2 cellular contexts compared by ENCODE assay signal in the genomic region with DNA sequence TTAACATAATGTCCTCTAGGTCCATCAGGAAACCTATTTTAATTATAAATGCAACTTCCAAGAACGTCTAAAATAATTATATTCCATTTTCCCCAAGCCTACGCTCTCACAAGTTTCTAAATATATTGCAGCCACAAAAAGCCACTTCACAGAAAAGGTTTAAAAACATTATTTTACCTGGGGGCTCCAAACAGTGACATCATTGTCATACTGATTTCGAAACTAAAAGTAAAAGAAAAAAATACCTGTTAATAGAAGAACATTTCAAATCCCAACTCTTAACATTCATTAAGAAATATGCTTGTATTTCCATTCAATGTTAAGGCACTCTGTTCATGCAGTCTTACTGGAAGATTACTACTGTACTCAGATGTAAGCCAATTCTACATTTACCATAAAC.
TF ChIP-seq lines count a peak whose summit lies in the region.

No MANE protein-coding gene starts in this region.

TF ChIP-seq in SK-N-SH, 30 proteins besides CTCF, POLR2A, EP300 and RAD21 (continued from another document):
- TF ChIP-seq, protein P1, sequence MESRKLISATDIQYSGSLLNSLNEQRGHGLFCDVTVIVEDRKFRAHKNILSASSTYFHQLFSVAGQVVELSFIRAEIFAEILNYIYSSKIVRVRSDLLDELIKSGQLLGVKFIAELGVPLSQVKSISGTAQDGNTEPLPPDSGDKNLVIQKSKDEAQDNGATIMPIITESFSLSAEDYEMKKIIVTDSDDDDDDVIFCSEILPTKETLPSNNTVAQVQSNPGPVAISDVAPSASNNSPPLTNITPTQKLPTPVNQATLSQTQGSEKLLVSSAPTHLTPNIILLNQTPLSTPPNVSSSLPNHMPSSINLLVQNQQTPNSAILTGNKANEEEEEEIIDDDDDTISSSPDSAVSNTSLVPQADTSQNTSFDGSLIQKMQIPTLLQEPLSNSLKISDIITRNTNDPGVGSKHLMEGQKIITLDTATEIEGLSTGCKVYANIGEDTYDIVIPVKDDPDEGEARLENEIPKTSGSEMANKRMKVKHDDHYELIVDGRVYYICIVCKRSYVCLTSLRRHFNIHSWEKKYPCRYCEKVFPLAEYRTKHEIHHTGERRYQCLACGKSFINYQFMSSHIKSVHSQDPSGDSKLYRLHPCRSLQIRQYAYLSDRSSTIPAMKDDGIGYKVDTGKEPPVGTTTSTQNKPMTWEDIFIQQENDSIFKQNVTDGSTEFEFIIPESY (IDR thresholded peaks at IDR 0.05; ENCODE audit: borderline replicate concordance, low read depth) = no peak
- no peak for TF ChIP-seq TCF12 (IDR thresholded peaks at IDR 0.05)
- TF ChIP-seq GATA2 (CRISPR knock-in tag; IDR thresholded peaks at IDR 0.05) = no peak

TF ChIP-seq in SK-N-SH treated with all-trans-retinoic acid at 6 μM for 48 hours, 23 proteins besides CTCF, POLR2A, EP300 and RAD21 (continued from another document):
- TF ChIP-seq, protein P2, sequence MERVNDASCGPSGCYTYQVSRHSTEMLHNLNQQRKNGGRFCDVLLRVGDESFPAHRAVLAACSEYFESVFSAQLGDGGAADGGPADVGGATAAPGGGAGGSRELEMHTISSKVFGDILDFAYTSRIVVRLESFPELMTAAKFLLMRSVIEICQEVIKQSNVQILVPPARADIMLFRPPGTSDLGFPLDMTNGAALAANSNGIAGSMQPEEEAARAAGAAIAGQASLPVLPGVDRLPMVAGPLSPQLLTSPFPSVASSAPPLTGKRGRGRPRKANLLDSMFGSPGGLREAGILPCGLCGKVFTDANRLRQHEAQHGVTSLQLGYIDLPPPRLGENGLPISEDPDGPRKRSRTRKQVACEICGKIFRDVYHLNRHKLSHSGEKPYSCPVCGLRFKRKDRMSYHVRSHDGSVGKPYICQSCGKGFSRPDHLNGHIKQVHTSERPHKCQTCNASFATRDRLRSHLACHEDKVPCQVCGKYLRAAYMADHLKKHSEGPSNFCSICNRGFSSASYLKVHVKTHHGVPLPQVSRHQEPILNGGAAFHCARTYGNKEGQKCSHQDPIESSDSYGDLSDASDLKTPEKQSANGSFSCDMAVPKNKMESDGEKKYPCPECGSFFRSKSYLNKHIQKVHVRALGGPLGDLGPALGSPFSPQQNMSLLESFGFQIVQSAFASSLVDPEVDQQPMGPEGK (CRISPR knock-in tag; IDR thresholded peaks at IDR 0.05; ENCODE audit: borderline replicate concordance) = no peak
- TF ChIP-seq ZFP30 (CRISPR knock-in tag; IDR thresholded peaks at IDR 0.05) (no peak), CSDC2 (CRISPR knock-in tag; IDR thresholded peaks at IDR 0.05) (no peak), SNAI2 (CRISPR knock-in tag; IDR thresholded peaks at IDR 0.05) (no peak), PPARA (CRISPR knock-in tag; IDR thresholded peaks at IDR 0.05; ENCODE audit: borderline replicate concordance) (no peak), GLIS3 (CRISPR knock-in tag; IDR thresholded peaks at IDR 0.05) (no peak), ZFP3 (CRISPR knock-in tag; IDR thresholded peaks at IDR 0.05) (no peak), TOX (CRISPR knock-in tag; IDR thresholded peaks at IDR 0.05; ENCODE audit: borderline replicate concordance) (no peak)
- TF ChIP-seq, protein P3, sequence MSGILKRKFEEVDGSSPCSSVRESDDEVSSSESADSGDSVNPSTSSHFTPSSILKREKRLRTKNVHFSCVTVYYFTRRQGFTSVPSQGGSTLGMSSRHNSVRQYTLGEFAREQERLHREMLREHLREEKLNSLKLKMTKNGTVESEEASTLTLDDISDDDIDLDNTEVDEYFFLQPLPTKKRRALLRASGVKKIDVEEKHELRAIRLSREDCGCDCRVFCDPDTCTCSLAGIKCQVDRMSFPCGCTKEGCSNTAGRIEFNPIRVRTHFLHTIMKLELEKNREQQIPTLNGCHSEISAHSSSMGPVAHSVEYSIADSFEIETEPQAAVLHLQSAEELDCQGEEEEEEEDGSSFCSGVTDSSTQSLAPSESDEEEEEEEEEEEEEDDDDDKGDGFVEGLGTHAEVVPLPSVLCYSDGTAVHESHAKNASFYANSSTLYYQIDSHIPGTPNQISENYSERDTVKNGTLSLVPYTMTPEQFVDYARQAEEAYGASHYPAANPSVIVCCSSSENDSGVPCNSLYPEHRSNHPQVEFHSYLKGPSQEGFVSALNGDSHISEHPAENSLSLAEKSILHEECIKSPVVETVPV (CRISPR knock-in tag; IDR thresholded peaks at IDR 0.05) = no peak
- TF ChIP-seq, protein P4, sequence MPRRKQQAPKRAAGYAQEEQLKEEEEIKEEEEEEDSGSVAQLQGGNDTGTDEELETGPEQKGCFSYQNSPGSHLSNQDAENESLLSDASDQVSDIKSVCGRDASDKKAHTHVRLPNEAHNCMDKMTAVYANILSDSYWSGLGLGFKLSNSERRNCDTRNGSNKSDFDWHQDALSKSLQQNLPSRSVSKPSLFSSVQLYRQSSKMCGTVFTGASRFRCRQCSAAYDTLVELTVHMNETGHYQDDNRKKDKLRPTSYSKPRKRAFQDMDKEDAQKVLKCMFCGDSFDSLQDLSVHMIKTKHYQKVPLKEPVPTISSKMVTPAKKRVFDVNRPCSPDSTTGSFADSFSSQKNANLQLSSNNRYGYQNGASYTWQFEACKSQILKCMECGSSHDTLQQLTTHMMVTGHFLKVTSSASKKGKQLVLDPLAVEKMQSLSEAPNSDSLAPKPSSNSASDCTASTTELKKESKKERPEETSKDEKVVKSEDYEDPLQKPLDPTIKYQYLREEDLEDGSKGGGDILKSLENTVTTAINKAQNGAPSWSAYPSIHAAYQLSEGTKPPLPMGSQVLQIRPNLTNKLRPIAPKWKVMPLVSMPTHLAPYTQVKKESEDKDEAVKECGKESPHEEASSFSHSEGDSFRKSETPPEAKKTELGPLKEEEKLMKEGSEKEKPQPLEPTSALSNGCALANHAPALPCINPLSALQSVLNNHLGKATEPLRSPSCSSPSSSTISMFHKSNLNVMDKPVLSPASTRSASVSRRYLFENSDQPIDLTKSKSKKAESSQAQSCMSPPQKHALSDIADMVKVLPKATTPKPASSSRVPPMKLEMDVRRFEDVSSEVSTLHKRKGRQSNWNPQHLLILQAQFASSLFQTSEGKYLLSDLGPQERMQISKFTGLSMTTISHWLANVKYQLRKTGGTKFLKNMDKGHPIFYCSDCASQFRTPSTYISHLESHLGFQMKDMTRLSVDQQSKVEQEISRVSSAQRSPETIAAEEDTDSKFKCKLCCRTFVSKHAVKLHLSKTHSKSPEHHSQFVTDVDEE (CRISPR knock-in tag; IDR thresholded peaks at IDR 0.05) = no peak
- TF ChIP-seq, protein P5, sequence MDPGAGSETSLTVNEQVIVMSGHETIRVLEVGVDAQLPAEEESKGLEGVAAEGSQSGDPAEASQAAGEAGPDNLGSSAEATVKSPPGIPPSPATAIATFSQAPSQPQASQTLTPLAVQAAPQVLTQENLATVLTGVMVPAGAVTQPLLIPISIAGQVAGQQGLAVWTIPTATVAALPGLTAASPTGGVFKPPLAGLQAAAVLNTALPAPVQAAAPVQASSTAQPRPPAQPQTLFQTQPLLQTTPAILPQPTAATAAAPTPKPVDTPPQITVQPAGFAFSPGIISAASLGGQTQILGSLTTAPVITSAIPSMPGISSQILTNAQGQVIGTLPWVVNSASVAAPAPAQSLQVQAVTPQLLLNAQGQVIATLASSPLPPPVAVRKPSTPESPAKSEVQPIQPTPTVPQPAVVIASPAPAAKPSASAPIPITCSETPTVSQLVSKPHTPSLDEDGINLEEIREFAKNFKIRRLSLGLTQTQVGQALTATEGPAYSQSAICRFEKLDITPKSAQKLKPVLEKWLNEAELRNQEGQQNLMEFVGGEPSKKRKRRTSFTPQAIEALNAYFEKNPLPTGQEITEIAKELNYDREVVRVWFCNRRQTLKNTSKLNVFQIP (CRISPR knock-in tag; IDR thresholded peaks at IDR 0.05; ENCODE audit: borderline replicate concordance, low read depth) = no peak
TF ChIP-seq in SK-N-SH treated with all-trans-retinoic acid at 6 μM for 48 hours: peak in this region for 0.
